In the genomic region with DNA sequence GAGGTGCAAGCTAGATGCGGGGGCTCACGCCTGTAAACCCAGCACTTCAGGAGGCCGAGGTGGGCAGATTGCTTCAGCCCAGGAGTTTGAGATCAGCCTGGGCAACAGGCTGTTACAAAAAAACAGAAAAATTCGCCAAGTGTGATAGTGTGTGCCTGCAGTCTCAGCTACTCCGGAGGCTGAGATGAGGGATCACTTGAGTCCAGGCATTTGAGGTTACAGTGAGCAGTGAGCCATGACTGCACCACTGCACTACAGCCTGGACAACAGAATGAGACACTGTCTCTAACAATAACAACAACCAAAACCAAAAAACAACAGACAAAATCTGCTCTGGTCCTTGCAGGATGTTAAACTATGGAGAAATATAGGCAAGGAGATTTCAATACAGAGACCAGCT, we compare ENCODE assay signal across 15 cellular contexts. TPM values are rescaled to one million over a fixed set of nuclear protein-coding genes. Genes with fewer than 3 reads are reported as not detected.
DNase-seq lines count a peak whose midpoint lies in the region; ATAC-seq, FAIRE-seq and TF ChIP-seq lines count a peak whose summit lies in the region.
"Had no signal": no experiment of that assay in that cellular context is flagged by ENCODE, and none has a peak within 500 bp of the region (broad histone marks: within the 10 kb centered on the region; RNA-seq: fewer than 3 reads in every experiment).

No MANE protein-coding gene starts in this region.

- H3K4me3 ChIP-seq in choroid plexus epithelial cell (ENCODE audit: low read depth, low read length) (no peak overlapping the region), neural progenitor cell (no peak overlapping the region), HepG2 (replicated peaks in 1 of 3; ENCODE audit: insufficient read depth in 1 of 3, low read depth in 2 of 3, low read length in 3 of 3) (no peak overlapping the region)
- H3K4me3 ChIP-seq: breast epithelium had no signal

- no peak overlapping the region for H3K27ac ChIP-seq in neural progenitor cell
- no peak overlapping the region for H3K27ac ChIP-seq in HepG2 (ENCODE audit: extremely low read length, insufficient read depth, low read length)
- H3K27ac ChIP-seq: breast epithelium had no signal

- CTCF ChIA-PET in HepG2 (lab: Yijun Ruan, JAX; ENCODE audit: low intra/inter-chr PET ratio, low total read pairs): no interaction called here

- no peak overlapping the region for H3K4me2 ChIP-seq in neural progenitor cell
- H3K4me2 ChIP-seq in HepG2 (ENCODE audit: low read depth, low read length): no peak overlapping the region

- no TSS peak for BruUV-seq in HepG2 (replicated peaks; lab: Mats Ljungman, UMichigan)

- H3K4me1 ChIP-seq in neural progenitor cell (no peaks in the 10 kb centered on the region), HepG2 (ENCODE audit: insufficient read depth, low read length) (peaks cover 35% of the 10 kb centered on the region)
- H3K4me1 ChIP-seq: breast epithelium had no signal

- H3F3A ChIP-seq in neural progenitor cell (ENCODE audit: low read depth): no peaks in the 10 kb centered on the region

- H3K27me3 ChIP-seq in neural progenitor cell (no peaks in the 10 kb centered on the region), HepG2 (ENCODE audit: control insufficient read depth in 1 of 2, insufficient read depth in 2 of 2, low read length in 2 of 2) (no peaks in the 10 kb centered on the region)
- H3K27me3 ChIP-seq: breast epithelium had no signal

- peak; percentile 61 for DNase-seq in DMS79 treated with DMSO at 0.1 percent for 48 hours (lab: John Stamatoyannopoulos, UW)
- DNase-seq in KBM-7: peak; percentile 74
- peak; percentile 26 for DNase-seq in choroid plexus epithelial cell (ENCODE audit: low read depth)
- DNase-seq in neural progenitor cell (ENCODE audit: low spot score): no peak
- no peak for DNase-seq in HepG2 (ENCODE audit: low spot score)
- DNase-seq in central memory CD4-positive, alpha-beta T cell: no peak
- DNase-seq: activated T-cell treated with anti-CD3 and anti-CD28 coated beads, Interleukin-2, amount 50 U/mL, for 4 hours; CD4-positive, alpha-beta T cell; posterior cingulate gyrus; stimulated activated CD4-positive, alpha-beta T cell treated with anti-CD3 and anti-CD28 coated beads, Interleukin-4, amount 100 ng/mL, for 4 hours had no signal

- H3K4me3 Mint-ChIP-seq in neural progenitor cell: no peak overlapping the region
- H3K4me3 Mint-ChIP-seq: activated T-cell treated with anti-CD3 and anti-CD28 coated beads, Interleukin-2, amount 50 U/mL, for 4 hours; CD4-positive, alpha-beta T cell had no signal

- H3K9me3 ChIP-seq in neural progenitor cell (ENCODE audit: low read depth) (no peaks in the 10 kb centered on the region), HepG2 (ENCODE audit: low read length) (no peaks in the 10 kb centered on the region)
- H3K9me3 ChIP-seq: breast epithelium had no signal

- in situ Hi-C loops in KBM-7 (cut with MboI; ENCODE audit: low pct_unique_long_range_greater_than_20kb, low sequenced_read_pairs): no loop called here
- in situ Hi-C loops in HepG2 (cut with HindIII; ENCODE audit: extremely low pct_ligation_motif_present, low pct_unique_long_range_greater_than_20kb): no loop called here

- H3K36me3 ChIP-seq in neural progenitor cell: no peaks in the 10 kb centered on the region
- no peaks in the 10 kb centered on the region for H3K36me3 ChIP-seq in HepG2 (replicated peaks in 1 of 2; ENCODE audit: control insufficient read depth in 1 of 2, insufficient read depth in 2 of 2, low read length in 2 of 2)
- H3K36me3 ChIP-seq: breast epithelium had no signal

- no peak overlapping the region for H2AFZ ChIP-seq in neural progenitor cell (replicated peaks)
- H2AFZ ChIP-seq in HepG2 (ENCODE audit: low read length): no peak overlapping the region

- no peaks in the 10 kb centered on the region for H3K27me3 Mint-ChIP-seq in neural progenitor cell (ENCODE audit: insufficient read depth, low read depth)
- H3K27me3 Mint-ChIP-seq: CD4-positive, alpha-beta T cell had no signal

- ATAC-seq in HG02870 (IDR thresholded peaks at IDR 0.05; ENCODE audit: unreplicated experiment) (no peak), GM19035 (IDR thresholded peaks at IDR 0.05; ENCODE audit: unreplicated experiment) (no peak), HepG2 (no peak)
- ATAC-seq: activated T-cell treated with anti-CD3 and anti-CD28 coated beads, Interleukin-2, amount 50 U/mL, for 4 hours had no signal

- H3K79me2 ChIP-seq in neural progenitor cell (ENCODE audit: low read depth): peaks cover 100% of the 10 kb centered on the region
- peaks cover 90% of the 10 kb centered on the region for H3K79me2 ChIP-seq in HepG2 (ENCODE audit: insufficient read depth, low read length)

- H3K27ac Mint-ChIP-seq in neural progenitor cell: peak overlapping the region; percentile 39
- H3K27ac Mint-ChIP-seq: CD4-positive, alpha-beta T cell had no signal

- no peak for TF ChIP-seq RAD21 in HepG2 (CRISPR knock-in tag; IDR thresholded peaks at IDR 0.05)

- H3K9ac ChIP-seq in neural progenitor cell (no peak overlapping the region), HepG2 (ENCODE audit: insufficient read depth, low read depth, low read length) (no peak overlapping the region)

- no peak for TF ChIP-seq CTCF in choroid plexus epithelial cell (conservative IDR thresholded peaks at IDR 0.05; ENCODE audit: low read depth, low read length)
- no peak for TF ChIP-seq CTCF in neural progenitor cell (IDR thresholded peaks at IDR 0.05)
- TF ChIP-seq CTCF in HepG2 (CRISPR knock-in tag; IDR thresholded peaks at IDR 0.05): no peak

- FAIRE-seq in HepG2 (lab: Jason Lieb, UNC): no peak

- no peak for TF ChIP-seq EP300 in HepG2 (IDR thresholded peaks at IDR 0.05; ENCODE audit: low read depth in 2 of 2, low read length in 2 of 2)
- TF ChIP-seq EP300 in HepG2 (CRISPR knock-in tag; IDR thresholded peaks at IDR 0.05; ENCODE audit: borderline replicate concordance): no peak

- H3K9me3 Mint-ChIP-seq in neural progenitor cell: peaks cover 5% of the 10 kb centered on the region
- H3K9me3 Mint-ChIP-seq: activated T-cell treated with anti-CD3 and anti-CD28 coated beads, Interleukin-2, amount 50 U/mL, for 4 hours; CD4-positive, alpha-beta T cell had no signal

- no peak for TF ChIP-seq POLR2A in HepG2 (IDR thresholded peaks at IDR 0.05; ENCODE audit: insufficient read depth in 1 of 2, low read depth in 2 of 2, low read length in 2 of 2)

- peaks cover 23% of the 10 kb centered on the region for H3K4me1 Mint-ChIP-seq in neural progenitor cell

- POLR2A ChIA-PET in HepG2 (lab: Yijun Ruan, JAX): interaction anchor here (1.2 kb wide), 1 partner anchor 13 kb away, joined by 3 read pairs; no protein-coding TSS in a partner anchor

- WGBS in HepG2 (ENCODE audit: low lambda C conversion rate): 90% methylated on average over 5 of the region's 5 CpGs

- H4K20me1 ChIP-seq in neural progenitor cell (ENCODE audit: low read depth) (peaks cover 69% of the 10 kb centered on the region), HepG2 (ENCODE audit: insufficient read depth, low read length) (peaks cover 32% of the 10 kb centered on the region)

- H3K36me3 Mint-ChIP-seq in neural progenitor cell: peaks cover 7% of the 10 kb centered on the region

- intact Hi-C loops in HepG2 (cut with micrococcal nuclease; ENCODE audit: unreplicated experiment): no loop called here

RNA-seq across cellular contexts. Expression of a gene that starts 13.9 kb away (rescaled TPM):
- 30.1 and 44.7 TPM in 2 replicates for total RNA-seq in neural progenitor cell (ENCODE audit: low replicate concordance)
- total RNA-seq in HepG2 (2016; rRNA removed; fragmentation: Illumina TruSeq; extraction: Trizol): 15.2 and 19.9 TPM in 2 replicates
- 25.9 and 26.4 TPM in 2 replicates for total RNA-seq in HepG2 (2016; cell fraction: cytosol; rRNA removed; fragmentation: Illumina TruSeq; extraction: Trizol; ENCODE audit: low read depth)
- 12.9 and 17.5 TPM in 2 replicates for total RNA-seq in HepG2 (2016; cell fraction: insoluble cytoplasmic fraction; rRNA removed; fragmentation: Illumina TruSeq; extraction: Trizol)
- total RNA-seq in HepG2 (2016; cell fraction: membrane; rRNA removed; fragmentation: Illumina TruSeq; extraction: Trizol): 21.6 and 25.2 TPM in 2 replicates
- total RNA-seq in HepG2 (2016; cell fraction: nucleus; rRNA removed; fragmentation: Illumina TruSeq; extraction: Trizol): 14.3 and 17.4 TPM in 2 replicates
- polyA plus RNA-seq in HepG2 (2011; rRNA removed): 9.7 and 11.6 TPM in 2 replicates
- 7.2 and 8.0 TPM in 2 replicates for polyA plus RNA-seq in HepG2 (2011; cell fraction: cytosol; rRNA removed)
- 7.6 and 8.4 TPM in 2 replicates for polyA plus RNA-seq in HepG2 (2011; cell fraction: nucleus; rRNA removed)
- polyA plus RNA-seq in HepG2 (2012): 8.0 and 8.5 TPM in 2 replicates
- 2.0 and 2.3 TPM in 2 replicates for polyA plus RNA-seq in HepG2 (2016; cell fraction: cytosol; fragmentation: Illumina TruSeq; extraction: Trizol; ENCODE audit: low read depth)
- polyA plus RNA-seq in HepG2 (2016; cell fraction: insoluble cytoplasmic fraction; fragmentation: Illumina TruSeq; extraction: Trizol; ENCODE audit: low read depth): 13.9 and 15.1 TPM in 2 replicates
- polyA plus RNA-seq in HepG2 (2016; cell fraction: membrane; fragmentation: Illumina TruSeq; extraction: Trizol; ENCODE audit: low read depth): 6.0 and 7.2 TPM in 2 replicates
- 19.2 and 19.5 TPM in 2 replicates for polyA plus RNA-seq in HepG2 (2016; cell fraction: nucleus; fragmentation: Illumina TruSeq; extraction: Trizol; ENCODE audit: insufficient read depth, low read depth)
- 28.3 and 39.7 TPM in 2 replicates for polyA minus RNA-seq in HepG2 (2011; rRNA and poly(A)+ RNA removed; ENCODE audit: low replicate concordance)
- polyA minus RNA-seq in HepG2 (2011; cell fraction: cytosol; rRNA and poly(A)+ RNA removed): 13.5 and 16.3 TPM in 2 replicates
- polyA minus RNA-seq in HepG2 (2011; cell fraction: nucleus; rRNA and poly(A)+ RNA removed): 18.5 and 23.7 TPM in 2 replicates

RNA-seq across cellular contexts. Expression of a gene that starts 28.1 kb away (rescaled TPM):
- not detected in 2 replicates for total RNA-seq in neural progenitor cell (ENCODE audit: low replicate concordance)
- total RNA-seq in HepG2 (2016; rRNA removed; fragmentation: Illumina TruSeq; extraction: Trizol): not detected in 2 replicates
- not detected in 2 replicates for total RNA-seq in HepG2 (2016; cell fraction: cytosol; rRNA removed; fragmentation: Illumina TruSeq; extraction: Trizol; ENCODE audit: low read depth)
- total RNA-seq in HepG2 (2016; cell fraction: insoluble cytoplasmic fraction; rRNA removed; fragmentation: Illumina TruSeq; extraction: Trizol): not detected in 2 replicates
- not detected in 2 replicates for total RNA-seq in HepG2 (2016; cell fraction: membrane; rRNA removed; fragmentation: Illumina TruSeq; extraction: Trizol)
- total RNA-seq in HepG2 (2016; cell fraction: nucleus; rRNA removed; fragmentation: Illumina TruSeq; extraction: Trizol): not detected in 2 replicates
- not detected in 2 replicates for polyA plus RNA-seq in HepG2 (2011; rRNA removed)
- polyA plus RNA-seq in HepG2 (2011; cell fraction: cytosol; rRNA removed): not detected in 2 replicates
- not detected in 2 replicates for polyA plus RNA-seq in HepG2 (2011; cell fraction: nucleus; rRNA removed)
- polyA plus RNA-seq in HepG2 (2012): not detected in 2 replicates
- not detected in 2 replicates for polyA plus RNA-seq in HepG2 (2016; cell fraction: cytosol; fragmentation: Illumina TruSeq; extraction: Trizol; ENCODE audit: low read depth)
- polyA plus RNA-seq in HepG2 (2016; cell fraction: insoluble cytoplasmic fraction; fragmentation: Illumina TruSeq; extraction: Trizol; ENCODE audit: low read depth): not detected in 2 replicates
- polyA plus RNA-seq in HepG2 (2016; cell fraction: membrane; fragmentation: Illumina TruSeq; extraction: Trizol; ENCODE audit: low read depth): not detected in 2 replicates
- not detected in 2 replicates for polyA plus RNA-seq in HepG2 (2016; cell fraction: nucleus; fragmentation: Illumina TruSeq; extraction: Trizol; ENCODE audit: insufficient read depth, low read depth)
- not detected in 2 replicates for polyA minus RNA-seq in HepG2 (2011; rRNA and poly(A)+ RNA removed; ENCODE audit: low replicate concordance)
- polyA minus RNA-seq in HepG2 (2011; cell fraction: cytosol; rRNA and poly(A)+ RNA removed): not detected in 2 replicates
- polyA minus RNA-seq in HepG2 (2011; cell fraction: nucleus; rRNA and poly(A)+ RNA removed): not detected in 2 replicates
- total RNA-seq: activated T-cell treated with anti-CD3 and anti-CD28 coated beads, Interleukin-2, amount 50 U/mL, for 4 hours; breast epithelium; CD4-positive, alpha-beta T cell; liver; temporal lobe had no signal
- polyA plus RNA-seq: liver had no signal

Comparison
In these comparisons a context has a peak if more than half of its experiments do, and no peak if none do; other contexts are left out.
1. DNase-seq: peak in DMS79 treated with DMSO at 0.1 percent for 48 hours (single experiment), KBM-7 (single experiment) and choroid plexus epithelial cell (single experiment); none in neural progenitor cell (single experiment), HepG2 (single experiment) and central memory CD4-positive, alpha-beta T cell (single experiment).